Comparison of ENCODE assay signal across 21 cellular contexts in genomic region chr4:4394644-4395043, GRCh38. TPM values are rescaled to one million over a fixed set of nuclear protein-coding genes. Genes with fewer than 3 reads are reported as not detected.
DNase-seq lines count a peak whose midpoint lies in the region; ATAC-seq, FAIRE-seq and TF ChIP-seq lines count a peak whose summit lies in the region.
"Had no signal": no experiment of that assay in that cellular context is flagged by ENCODE, and none has a peak within 500 bp of the region (broad histone marks: within the 10 kb centered on the region; RNA-seq: fewer than 3 reads in every experiment).

No MANE protein-coding gene starts in this region.

- H3K27ac ChIP-seq in endodermal cell (ENCODE audit: low read depth, low read length) (no peak overlapping the region), neural progenitor cell (no peak overlapping the region)
- H3K27ac ChIP-seq: heart left ventricle, tibial nerve had no signal

- H3K4me3 Mint-ChIP-seq in endodermal cell = no peak overlapping the region
- H3K4me3 Mint-ChIP-seq in neural progenitor cell = no peak overlapping the region
- H3K4me3 Mint-ChIP-seq: activated naive CD8-positive, alpha-beta T cell treated with anti-CD3 and anti-CD28 coated beads, Interleukin-2, amount 50 U/mL, for 24 hours; CD4-positive, alpha-beta T cell; H9 had no signal

- no peaks in the 10 kb centered on the region for H3K36me3 Mint-ChIP-seq in endodermal cell (ENCODE audit: low read depth)
- no peaks in the 10 kb centered on the region for H3K36me3 Mint-ChIP-seq in neural progenitor cell

- H3K9me3 ChIP-seq in endodermal cell (ENCODE audit: control insufficient read depth, low read length) (no peaks in the 10 kb centered on the region), neural progenitor cell (ENCODE audit: low read depth) (no peaks in the 10 kb centered on the region)

- H3K36me3 ChIP-seq in endodermal cell (ENCODE audit: control insufficient read depth, insufficient read depth, low read length) (no peaks in the 10 kb centered on the region), neural progenitor cell (no peaks in the 10 kb centered on the region)
- H3K36me3 ChIP-seq: heart left ventricle, tibial nerve had no signal

- WGBS in endodermal cell (ENCODE audit: insufficient coverage in 1 of 2, insufficient read length in 1 of 2), 2 experiments = 84 to 85% methylated on average over 9 of the region's 9 CpGs

- peaks cover 9% of the 10 kb centered on the region for H3K27me3 Mint-ChIP-seq in endodermal cell (ENCODE audit: insufficient read depth)
- H3K27me3 Mint-ChIP-seq in neural progenitor cell (ENCODE audit: insufficient read depth, low read depth) = peaks cover 25% of the 10 kb centered on the region
- H3K27me3 Mint-ChIP-seq: CD4-positive, alpha-beta T cell had no signal

- no peak overlapping the region for H2AFZ ChIP-seq in neural progenitor cell (replicated peaks)

- TF ChIP-seq CTCF in endodermal cell (conservative IDR thresholded peaks at IDR 0.05) = no peak
- TF ChIP-seq CTCF in neural progenitor cell (IDR thresholded peaks at IDR 0.05) = no peak
- no peak for TF ChIP-seq CTCF in GM10266 (IDR thresholded peaks at IDR 0.05; ENCODE audit: control insufficient read depth, insufficient read depth, low read depth, missing control alignments)

- H3K27ac Mint-ChIP-seq in endodermal cell (no peak overlapping the region), neural progenitor cell (peak overlapping the region; percentile 42)
- H3K27ac Mint-ChIP-seq: activated naive CD8-positive, alpha-beta T cell treated with anti-CD3 and anti-CD28 coated beads, Interleukin-2, amount 50 U/mL, for 24 hours; CD4-positive, alpha-beta T cell; H9 had no signal

- H3K79me2 ChIP-seq in neural progenitor cell (ENCODE audit: low read depth) = no peaks in the 10 kb centered on the region

- H4K20me1 ChIP-seq in neural progenitor cell (ENCODE audit: low read depth) = peaks cover 13% of the 10 kb centered on the region

- H3K4me1 ChIP-seq in endodermal cell (ENCODE audit: control insufficient read depth, insufficient read depth, low read length) (no peaks in the 10 kb centered on the region), neural progenitor cell (peaks cover 9% of the 10 kb centered on the region)
- H3K4me1 ChIP-seq: heart left ventricle had no signal

- no peak overlapping the region for H3K9ac ChIP-seq in endodermal cell (ENCODE audit: extremely low read depth, low read length, poor library complexity, severe bottlenecking)
- no peak overlapping the region for H3K9ac ChIP-seq in neural progenitor cell

- ATAC-seq in GM18909 (IDR thresholded peaks at IDR 0.05; ENCODE audit: poor library complexity, unreplicated experiment) = no peak
- ATAC-seq: activated naive CD8-positive, alpha-beta T cell treated with anti-CD3 and anti-CD28 coated beads, Interleukin-2, amount 50 U/mL, for 24 hours; heart left ventricle; HepG2 had no signal

- H3F3A ChIP-seq in neural progenitor cell (ENCODE audit: low read depth) = no peaks in the 10 kb centered on the region

- no peak for FAIRE-seq in RCC 7860 (lab: Jason Lieb, UNC)
- FAIRE-seq: HepG2, islet of Langerhans had no signal

- peaks cover 1% of the 10 kb centered on the region for H3K9me3 Mint-ChIP-seq in endodermal cell
- H3K9me3 Mint-ChIP-seq in neural progenitor cell = peaks cover 4% of the 10 kb centered on the region
- H3K9me3 Mint-ChIP-seq: CD4-positive, alpha-beta T cell had no signal

- H3K27me3 ChIP-seq in endodermal cell (ENCODE audit: control insufficient read depth, insufficient read depth, low read length, poor library complexity, severe bottlenecking) (peaks cover 42% of the 10 kb centered on the region), neural progenitor cell (peaks cover 23% of the 10 kb centered on the region)

- H3K4me1 Mint-ChIP-seq in endodermal cell (no peaks in the 10 kb centered on the region), neural progenitor cell (peaks cover 29% of the 10 kb centered on the region)

- H3K4me2 ChIP-seq in neural progenitor cell = no peak overlapping the region

- no peak overlapping the region for H3K4me3 ChIP-seq in endodermal cell (ENCODE audit: low read length)
- no peak overlapping the region for H3K4me3 ChIP-seq in neural progenitor cell
- H3K4me3 ChIP-seq: heart left ventricle, tibial nerve had no signal

- peak; percentile 50 for DNase-seq in H4 (ENCODE audit: low spot score)
- peak; percentile 45 for DNase-seq in RCC 7860 (ENCODE audit: low spot score)
- peak; percentile 31 for DNase-seq in endodermal cell
- DNase-seq in neural progenitor cell (ENCODE audit: low spot score) = no peak
- DNase-seq in 8988T = no peak
- DNase-seq in GM10266 (ENCODE audit: extremely low spot score) = no peak
- DNase-seq: activated naive CD8-positive, alpha-beta T cell treated with anti-CD3 and anti-CD28 coated beads, Interleukin-2, amount 50 U/mL, for 24 hours; activated T-cell treated with anti-CD3 and anti-CD28 coated beads, Interleukin-2, amount 50 U/mL, for 48 hours; CD4-positive, alpha-beta T cell; GF-D8; H9; midbrain; NCI-H2171; NCI-H82; Right ventricle myocardium superior; T-helper 9 cell had no signal

RNA-seq across cellular contexts. Expression of gene NSG1, which starts 7.7 kb away (rescaled TPM):
- total RNA-seq in H4 (2014; rRNA removed; shearing (Covaris generic)) = 7.5 and 8.9 TPM in 2 replicates
- total RNA-seq in endodermal cell (1 to 10 TPM; 1.8 to 6.0 TPM), neural progenitor cell (ENCODE audit: low replicate concordance) (17.9 and 41.6 TPM in 2 replicates)
- polyA plus RNA-seq in endodermal cell (2013, experiment 1 of 2) = 18.1 TPM
- polyA plus RNA-seq in endodermal cell (2013, experiment 2 of 2) = 14.0 TPM
- total RNA-seq: HepG2 had no signal
- polyA plus RNA-seq: HepG2 had no signal

Comparison
In these comparisons a context has a peak if more than half of its experiments do, and no peak if none do; other contexts are left out.
1. DNase-seq: peak in H4 (single experiment), RCC 7860 (single experiment) and endodermal cell (single experiment); none in neural progenitor cell (single experiment), 8988T (single experiment) and GM10266 (single experiment).